ENCODE assay signal across 4 cellular contexts in the genomic region with DNA sequence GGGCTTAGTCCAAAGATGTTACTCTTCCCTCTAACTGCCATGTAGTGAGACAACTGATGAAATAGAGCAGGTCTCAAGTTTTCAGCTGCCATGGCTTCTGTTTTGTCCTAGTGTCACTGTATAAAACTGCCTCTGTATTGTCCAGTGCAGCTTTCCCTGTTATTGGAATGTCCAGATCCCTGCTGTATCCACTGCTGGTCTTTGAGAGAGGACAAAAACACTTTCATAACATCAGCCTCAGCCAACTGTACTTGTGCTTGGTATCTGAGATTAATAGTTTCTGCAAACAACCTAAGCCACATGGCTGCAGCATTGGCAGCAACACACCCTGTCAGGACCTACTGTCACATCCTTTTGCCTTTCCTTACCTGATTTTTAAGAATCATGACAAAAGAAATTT.
"Had no signal": no experiment of that assay in that cellular context is flagged by ENCODE, and none has a peak within 500 bp of the region (broad histone marks: within the 10 kb centered on the region; RNA-seq: fewer than 3 reads in every experiment).

No MANE protein-coding gene starts in this region.

- ATAC-seq: GM23338 had no signal

- H3K27ac Mint-ChIP-seq: GM23338, H9, IgD-negative memory B cell had no signal

- H3K4me2 ChIP-seq: GM23338 had no signal

- H3K4me3 ChIP-seq: GM23338 had no signal

- H3K4me1 Mint-ChIP-seq: GM23338, H9 had no signal

- DNase-seq: H9, HCEC 1CT had no signal

- H2AFZ ChIP-seq: GM23338 had no signal

- H3K4me3 Mint-ChIP-seq: GM23338, H9, IgD-negative memory B cell had no signal

- H3K27me3 Mint-ChIP-seq: IgD-negative memory B cell had no signal

- H3K36me3 Mint-ChIP-seq: IgD-negative memory B cell had no signal
